ENCODE assay signal across 1 cellular context in the genomic region with DNA sequence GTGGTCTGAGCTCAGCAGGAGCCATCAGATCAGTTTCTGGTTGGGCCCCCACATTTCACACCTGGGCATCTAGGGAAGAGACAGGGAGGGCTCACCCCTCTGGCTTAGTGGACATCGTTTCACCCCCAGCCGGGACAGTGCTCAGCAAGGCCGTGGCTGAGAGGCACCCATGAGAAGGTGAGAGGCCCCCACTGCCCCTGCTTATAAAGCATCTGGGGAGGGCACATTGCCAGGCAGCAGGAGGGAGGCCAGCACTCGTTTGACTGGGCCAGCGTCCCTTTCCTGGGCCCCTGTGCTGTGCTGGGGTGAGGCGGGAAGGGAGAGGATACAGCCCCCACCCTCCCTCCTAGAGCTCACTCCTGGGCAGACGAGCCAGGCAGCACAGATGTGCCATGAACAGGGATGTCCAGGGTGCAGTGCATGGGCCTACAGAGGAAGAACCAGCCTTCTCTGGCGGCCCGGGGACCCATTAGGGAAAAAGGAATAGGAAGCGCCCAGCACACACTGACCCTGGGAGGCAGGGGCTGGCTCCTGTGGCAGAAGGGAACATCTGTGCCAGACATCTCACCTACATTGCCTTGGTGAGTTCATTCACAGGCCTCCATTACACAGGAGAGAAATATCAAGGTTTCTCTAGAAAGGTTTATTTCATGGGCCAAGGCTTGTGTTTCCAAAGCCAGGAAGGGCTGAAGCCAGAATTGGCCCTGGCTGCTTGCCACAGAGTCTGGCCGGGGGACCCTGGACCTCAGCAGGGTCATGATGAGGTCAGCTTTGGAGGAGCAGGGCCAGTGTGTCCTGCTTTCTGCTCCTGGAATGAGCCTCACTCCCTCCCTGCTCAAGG.
TF ChIP-seq lines count a peak whose summit lies in the region.

No MANE protein-coding gene starts in this region.

TF ChIP-seq in WTC11, 78 proteins besides CTCF, POLR2A, EP300 and RAD21 (continued from another document):
- TF ChIP-seq ZMAT4 (CRISPR knock-in tag; IDR thresholded peaks at IDR 0.05): no peak
- TF ChIP-seq, protein P1, sequence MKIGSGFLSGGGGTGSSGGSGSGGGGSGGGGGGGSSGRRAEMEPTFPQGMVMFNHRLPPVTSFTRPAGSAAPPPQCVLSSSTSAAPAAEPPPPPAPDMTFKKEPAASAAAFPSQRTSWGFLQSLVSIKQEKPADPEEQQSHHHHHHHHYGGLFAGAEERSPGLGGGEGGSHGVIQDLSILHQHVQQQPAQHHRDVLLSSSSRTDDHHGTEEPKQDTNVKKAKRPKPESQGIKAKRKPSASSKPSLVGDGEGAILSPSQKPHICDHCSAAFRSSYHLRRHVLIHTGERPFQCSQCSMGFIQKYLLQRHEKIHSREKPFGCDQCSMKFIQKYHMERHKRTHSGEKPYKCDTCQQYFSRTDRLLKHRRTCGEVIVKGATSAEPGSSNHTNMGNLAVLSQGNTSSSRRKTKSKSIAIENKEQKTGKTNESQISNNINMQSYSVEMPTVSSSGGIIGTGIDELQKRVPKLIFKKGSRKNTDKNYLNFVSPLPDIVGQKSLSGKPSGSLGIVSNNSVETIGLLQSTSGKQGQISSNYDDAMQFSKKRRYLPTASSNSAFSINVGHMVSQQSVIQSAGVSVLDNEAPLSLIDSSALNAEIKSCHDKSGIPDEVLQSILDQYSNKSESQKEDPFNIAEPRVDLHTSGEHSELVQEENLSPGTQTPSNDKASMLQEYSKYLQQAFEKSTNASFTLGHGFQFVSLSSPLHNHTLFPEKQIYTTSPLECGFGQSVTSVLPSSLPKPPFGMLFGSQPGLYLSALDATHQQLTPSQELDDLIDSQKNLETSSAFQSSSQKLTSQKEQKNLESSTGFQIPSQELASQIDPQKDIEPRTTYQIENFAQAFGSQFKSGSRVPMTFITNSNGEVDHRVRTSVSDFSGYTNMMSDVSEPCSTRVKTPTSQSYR (CRISPR knock-in tag; IDR thresholded peaks at IDR 0.05): no peak
- TF ChIP-seq AFF4 (CRISPR knock-in tag; IDR thresholded peaks at IDR 0.05; ENCODE audit: borderline replicate concordance): no peak
- no peak for TF ChIP-seq ERG (CRISPR knock-in tag; IDR thresholded peaks at IDR 0.05)
- TF ChIP-seq, protein P2, sequence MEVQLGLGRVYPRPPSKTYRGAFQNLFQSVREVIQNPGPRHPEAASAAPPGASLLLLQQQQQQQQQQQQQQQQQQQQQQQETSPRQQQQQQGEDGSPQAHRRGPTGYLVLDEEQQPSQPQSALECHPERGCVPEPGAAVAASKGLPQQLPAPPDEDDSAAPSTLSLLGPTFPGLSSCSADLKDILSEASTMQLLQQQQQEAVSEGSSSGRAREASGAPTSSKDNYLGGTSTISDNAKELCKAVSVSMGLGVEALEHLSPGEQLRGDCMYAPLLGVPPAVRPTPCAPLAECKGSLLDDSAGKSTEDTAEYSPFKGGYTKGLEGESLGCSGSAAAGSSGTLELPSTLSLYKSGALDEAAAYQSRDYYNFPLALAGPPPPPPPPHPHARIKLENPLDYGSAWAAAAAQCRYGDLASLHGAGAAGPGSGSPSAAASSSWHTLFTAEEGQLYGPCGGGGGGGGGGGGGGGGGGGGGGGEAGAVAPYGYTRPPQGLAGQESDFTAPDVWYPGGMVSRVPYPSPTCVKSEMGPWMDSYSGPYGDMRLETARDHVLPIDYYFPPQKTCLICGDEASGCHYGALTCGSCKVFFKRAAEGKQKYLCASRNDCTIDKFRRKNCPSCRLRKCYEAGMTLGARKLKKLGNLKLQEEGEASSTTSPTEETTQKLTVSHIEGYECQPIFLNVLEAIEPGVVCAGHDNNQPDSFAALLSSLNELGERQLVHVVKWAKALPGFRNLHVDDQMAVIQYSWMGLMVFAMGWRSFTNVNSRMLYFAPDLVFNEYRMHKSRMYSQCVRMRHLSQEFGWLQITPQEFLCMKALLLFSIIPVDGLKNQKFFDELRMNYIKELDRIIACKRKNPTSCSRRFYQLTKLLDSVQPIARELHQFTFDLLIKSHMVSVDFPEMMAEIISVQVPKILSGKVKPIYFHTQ (CRISPR knock-in tag; IDR thresholded peaks at IDR 0.05): no peak
